8 cellular contexts compared by ENCODE assay signal in genomic region chr14:103520657-103521437, GRCh38. TPM values are rescaled to one million over a fixed set of nuclear protein-coding genes. Genes with fewer than 3 reads are reported as not detected.
A peak's percentile ranks its signal among the peaks of the same experiment; 100 is the strongest.
DNase-seq lines count a peak whose midpoint lies in the region; ATAC-seq, FAIRE-seq and TF ChIP-seq lines count a peak whose summit lies in the region.

No MANE protein-coding gene starts in this region.

- H3K9ac ChIP-seq in endothelial cell of umbilical vein (replicated peaks; ENCODE audit: extremely low read depth, insufficient read depth, low read length) = no peak overlapping the region

- peaks cover 5% of the 10 kb centered on the region for H3K27me3 Mint-ChIP-seq in CD8-positive, alpha-beta T cell (ENCODE audit: low read depth)
- peaks cover 13% of the 10 kb centered on the region for H3K27me3 Mint-ChIP-seq in HFFc6 (ENCODE audit: insufficient read depth)
- H3K27me3 Mint-ChIP-seq in activated CD8-positive, alpha-beta memory T cell treated with anti-CD3 and anti-CD28 coated beads, Interleukin-2, amount 10 ng/mL, durations not matched to agents 7 days and 5 days = peaks cover 21% of the 10 kb centered on the region

- no peaks in the 10 kb centered on the region for H4K20me1 ChIP-seq in endothelial cell of umbilical vein (replicated peaks; ENCODE audit: control insufficient read depth, extremely low read depth, insufficient read depth, low read length)

- intact Hi-C loops in CD8-positive, alpha-beta T cell (cut with DNase I, micrococcal nuclease) = loop anchor here (1.0 to 10.0 kb wide), 2 partner anchors 186 to 194 kb away; partner anchors contain the start of genes EIF5 (in 1 of the 2), XRCC3 (in 1 of the 2) and ZFYVE21 (in 1 of the 2)
- intact Hi-C loops in endothelial cell of umbilical vein (cut with micrococcal nuclease) = no loop called here

- peaks cover 5% of the 10 kb centered on the region for H3K27me3 ChIP-seq in CD8-positive, alpha-beta T cell (ENCODE audit: insufficient read depth, low read length)
- H3K27me3 ChIP-seq in endothelial cell of umbilical vein (ENCODE audit: control insufficient read depth in 2 of 2, insufficient read depth in 2 of 2, low read length in 2 of 2) = peaks cover 19 to 34% of the 10 kb centered on the region in 2 experiments

- no peak overlapping the region for H3K27ac ChIP-seq in CD8-positive, alpha-beta T cell (ENCODE audit: low read depth, low read length)
- no peak overlapping the region for H3K27ac ChIP-seq in endothelial cell of umbilical vein (ENCODE audit: insufficient read depth, low read depth, low read length)

- CTCF ChIA-PET in CD8-positive, alpha-beta T cell (lab: Charles Lee) = interaction anchor here (0.8 to 7.1 kb wide), 6 partner anchors 10 to 28 kb away, joined by 3 to 104 read pairs (median 4); partner anchors contain the start of gene TRMT61A
- CTCF ChIA-PET in activated CD8-positive, alpha-beta memory T cell treated with anti-CD3 and anti-CD28 coated beads, Interleukin-2, amount 10 ng/mL, durations not matched to agents 7 days and 5 days (lab: Charles Lee) = interaction anchor here (0.6 to 6.3 kb wide), 14 partner anchors 8 to 195 kb away, joined by 3 to 79 read pairs (median 3); partner anchors contain the start of genes TRMT61A and ZFYVE21
- CTCF ChIA-PET in endothelial cell of umbilical vein (lab: Charles Lee) = interaction anchor here (1.1 to 8.0 kb wide), 5 partner anchors 10 to 26 kb away, joined by 3 to 209 read pairs (median 4); no protein-coding TSS in a partner anchor

- no peaks in the 10 kb centered on the region for H3K9me3 Mint-ChIP-seq in CD8-positive, alpha-beta T cell
- no peaks in the 10 kb centered on the region for H3K9me3 Mint-ChIP-seq in HFFc6
- H3K9me3 Mint-ChIP-seq in activated CD8-positive, alpha-beta memory T cell treated with anti-CD3 and anti-CD28 coated beads, Interleukin-2, amount 10 ng/mL, durations not matched to agents 7 days and 5 days (ENCODE audit: low read depth) = no peaks in the 10 kb centered on the region

- no peak for TF ChIP-seq POLR2A in endothelial cell of umbilical vein (IDR thresholded peaks at IDR 0.05; ENCODE audit: low read depth, low read length)

- H3K9me3 ChIP-seq in CD8-positive, alpha-beta T cell (ENCODE audit: low read length) = no peaks in the 10 kb centered on the region
- no peaks in the 10 kb centered on the region for H3K9me3 ChIP-seq in endothelial cell of umbilical vein (replicated peaks; ENCODE audit: control insufficient read depth, insufficient read depth, low read length)

- TF ChIP-seq CTCF in CD8-positive, alpha-beta T cell (IDR thresholded peaks at IDR 0.05) = peak; percentile 57
- TF ChIP-seq CTCF in HFFc6 (IDR thresholded peaks at IDR 0.05) (peak; percentile 68), endothelial cell of umbilical vein (IDR thresholded peaks at IDR 0.05; ENCODE audit: extremely low read depth in 1 of 2, insufficient read depth in 1 of 2, low read depth in 1 of 2, low read length in 2 of 2) (peak; percentile 36 to 70)

- dilution Hi-C loops in endothelial cell of umbilical vein (cut with MboI; ENCODE audit: extremely low pct_ligation_motif_present, low sequenced_read_pairs) = no loop called here

- H3K79me2 ChIP-seq in endothelial cell of umbilical vein (ENCODE audit: control insufficient read depth, insufficient read depth, low read length) = no peaks in the 10 kb centered on the region

- ATAC-seq in CD8-positive, alpha-beta T cell = peak; percentile 79
- peak; percentile 68 for ATAC-seq in activated CD8-positive, alpha-beta memory T cell treated with anti-CD3 and anti-CD28 coated beads, Interleukin-2, amount 10 ng/mL, durations not matched to agents 7 days and 5 days
- ATAC-seq in HG02840 (IDR thresholded peaks at IDR 0.05; ENCODE audit: low FRiP score, unreplicated experiment) = no peak

- H3K4me1 Mint-ChIP-seq in CD8-positive, alpha-beta T cell (ENCODE audit: low read depth) = peaks cover 10% of the 10 kb centered on the region
- H3K4me1 Mint-ChIP-seq in HFFc6 (ENCODE audit: low read depth) = peaks cover 27% of the 10 kb centered on the region
- peaks cover 9% of the 10 kb centered on the region for H3K4me1 Mint-ChIP-seq in activated CD8-positive, alpha-beta memory T cell treated with anti-CD3 and anti-CD28 coated beads, Interleukin-2, amount 10 ng/mL, durations not matched to agents 7 days and 5 days

- no peaks in the 10 kb centered on the region for H3K9me1 ChIP-seq in endothelial cell of umbilical vein (replicated peaks; ENCODE audit: control insufficient read depth, extremely low read depth, insufficient read depth, low read length)

- H3K4me2 ChIP-seq in endothelial cell of umbilical vein (ENCODE audit: insufficient read depth, low read length) = peak overlapping the region; percentile 32

- peak overlapping the region; percentile 57 for H3K4me3 ChIP-seq in CD8-positive, alpha-beta T cell (ENCODE audit: low read depth, low read length)
- peak overlapping the region in 1 of 3 experiments; percentile 35 for H3K4me3 ChIP-seq in endothelial cell of umbilical vein (replicated peaks in 1 of 3; ENCODE audit: insufficient read depth in 1 of 3, low read depth in 1 of 3, low read length in 3 of 3)

- peak overlapping the region; percentile 27 for H2AFZ ChIP-seq in endothelial cell of umbilical vein (ENCODE audit: low read depth, low read length)

- no peak overlapping the region for H3K27ac Mint-ChIP-seq in CD8-positive, alpha-beta T cell
- H3K27ac Mint-ChIP-seq in HFFc6 = no peak overlapping the region
- no peak overlapping the region for H3K27ac Mint-ChIP-seq in activated CD8-positive, alpha-beta memory T cell treated with anti-CD3 and anti-CD28 coated beads, Interleukin-2, amount 10 ng/mL, durations not matched to agents 7 days and 5 days

- POLR2A ChIA-PET in CD8-positive, alpha-beta T cell (lab: Charles Lee) = interaction anchor here (0.6 to 1.5 kb wide), 3 partner anchors 10 to 136 kb away, joined by 3 to 5 read pairs (median 4); partner anchors contain the start of genes BAG5 and MARK3
- POLR2A ChIA-PET in endothelial cell of umbilical vein (lab: Charles Lee) = no interaction called here

- FAIRE-seq in endothelial cell of umbilical vein (lab: Jason Lieb, UNC) = no peak

- peaks cover 24% of the 10 kb centered on the region for H3K4me1 ChIP-seq in CD8-positive, alpha-beta T cell (ENCODE audit: insufficient read depth, low read length)
- H3K4me1 ChIP-seq in endothelial cell of umbilical vein (ENCODE audit: control insufficient read depth, extremely low read depth, insufficient read depth, low read length) = peaks cover 14% of the 10 kb centered on the region

- peak; percentile 34 to 75 (median 68) for DNase-seq in CD8-positive, alpha-beta T cell
- DNase-seq in HFFc6 (no peak), NCI-H748 (lab: John Stamatoyannopoulos, UW; ENCODE audit: unreplicated experiment) (peak; percentile 91), endothelial cell of umbilical vein (ENCODE audit: low read depth, low spot score) (peak; percentile 49), midbrain (lab: John Stamatoyannopoulos, UW) (peak; percentile 81)
- peak; percentile 72 for DNase-seq in activated CD8-positive, alpha-beta memory T cell treated with anti-CD3 and anti-CD28 coated beads, Interleukin-2, amount 10 ng/mL, durations not matched to agents 7 days and 5 days
- peak; percentile 21 to 38 for DNase-seq in stimulated activated CD8-positive, alpha-beta memory T cell treated with anti-CD3 and anti-CD28 coated beads, Interleukin-7, amount 100 ng/mL, for 1 hour (ENCODE audit: low read depth in 2 of 2)

- H3K36me3 ChIP-seq in CD8-positive, alpha-beta T cell (ENCODE audit: insufficient read depth, low read length) = no peaks in the 10 kb centered on the region
- H3K36me3 ChIP-seq in endothelial cell of umbilical vein (ENCODE audit: control insufficient read depth in 2 of 2, extremely low read depth in 1 of 2, insufficient read depth in 2 of 2, low read length in 2 of 2) = no peaks in the 10 kb centered on the region

- peak overlapping the region; percentile 71 for H3K4me3 Mint-ChIP-seq in CD8-positive, alpha-beta T cell
- peak overlapping the region; percentile 32; the same call in 1 of the 2 replicates for H3K4me3 Mint-ChIP-seq in HFFc6
- peak overlapping the region; percentile 42 for H3K4me3 Mint-ChIP-seq in activated CD8-positive, alpha-beta memory T cell treated with anti-CD3 and anti-CD28 coated beads, Interleukin-2, amount 10 ng/mL, durations not matched to agents 7 days and 5 days

- no peaks in the 10 kb centered on the region for H3K36me3 Mint-ChIP-seq in CD8-positive, alpha-beta T cell
- no peaks in the 10 kb centered on the region for H3K36me3 Mint-ChIP-seq in HFFc6 (ENCODE audit: low read depth)
- no peaks in the 10 kb centered on the region for H3K36me3 Mint-ChIP-seq in activated CD8-positive, alpha-beta memory T cell treated with anti-CD3 and anti-CD28 coated beads, Interleukin-2, amount 10 ng/mL, durations not matched to agents 7 days and 5 days

- no TSS peak for BruUV-seq in endothelial cell of umbilical vein (replicated peaks; lab: Mats Ljungman, UMichigan)

RNA-seq across cellular contexts. Expression of gene CKB, which starts 1.8 kb away (rescaled TPM):
- total RNA-seq in CD8-positive, alpha-beta T cell = 1 to 10 TPM; 6.5 TPM
- 10 to 100 TPM; 16.6 to 31.3 (median 19.4) TPM for total RNA-seq in HFFc6 (2021; fragmentation: NEBNext Ultra II Directional; extraction: Animal tissue kit (Norgen Biotek cat#: 25700))
- total RNA-seq in activated CD8-positive, alpha-beta memory T cell treated with anti-CD3 and anti-CD28 coated beads, Interleukin-2, amount 10 ng/mL, durations not matched to agents 7 days and 5 days = 1 to 10 TPM; 1.2 to 6.1 TPM
- 2.4 and 4.0 TPM in 2 replicates for total RNA-seq in endothelial cell of umbilical vein
- 6.9 and 10.0 TPM in 2 replicates for polyA plus RNA-seq in endothelial cell of umbilical vein
- 2.9 and 5.9 TPM in 2 replicates for polyA plus RNA-seq in endothelial cell of umbilical vein (2011; cell fraction: cytosol; rRNA removed)
- polyA plus RNA-seq in endothelial cell of umbilical vein (2011; cell fraction: nucleus; rRNA removed) = 4.0 and 4.7 TPM in 2 replicates
- polyA plus RNA-seq in endothelial cell of umbilical vein (2012) = 0.64 and 2.2 TPM in 2 replicates
- polyA minus RNA-seq in endothelial cell of umbilical vein = 3.2 and 8.8 TPM in 2 replicates
- polyA minus RNA-seq in endothelial cell of umbilical vein (2011; cell fraction: cytosol; rRNA and poly(A)+ RNA removed) = 326 TPM
- polyA minus RNA-seq in endothelial cell of umbilical vein (2011; cell fraction: nucleus; rRNA and poly(A)+ RNA removed) = 1.7 TPM in 1 of 2 replicates, not detected in the other

RNA-seq across cellular contexts. Expression of gene TRMT61A, which starts 8.1 kb away (rescaled TPM):
- 10 to 100 TPM; 10.9 to 11.6 TPM for total RNA-seq in CD8-positive, alpha-beta T cell
- total RNA-seq in HFFc6 (2021; fragmentation: NEBNext Ultra II Directional; extraction: Animal tissue kit (Norgen Biotek cat#: 25700)) = 10 to 100 TPM; 12.0 to 14.9 (median 13.4) TPM
- total RNA-seq in activated CD8-positive, alpha-beta memory T cell treated with anti-CD3 and anti-CD28 coated beads, Interleukin-2, amount 10 ng/mL, durations not matched to agents 7 days and 5 days = 1 to 10 TPM; 7.3 to 9.6 TPM
- 6.8 and 7.5 TPM in 2 replicates for total RNA-seq in endothelial cell of umbilical vein
- 10.6 and 12.8 TPM in 2 replicates for polyA plus RNA-seq in endothelial cell of umbilical vein
- 7.0 and 8.8 TPM in 2 replicates for polyA plus RNA-seq in endothelial cell of umbilical vein (2011; cell fraction: cytosol; rRNA removed)
- polyA plus RNA-seq in endothelial cell of umbilical vein (2011; cell fraction: nucleus; rRNA removed) = 7.8 and 8.0 TPM in 2 replicates
- 4.5 and 5.2 TPM in 2 replicates for polyA plus RNA-seq in endothelial cell of umbilical vein (2012)
- 3.7 and 4.7 TPM in 2 replicates for polyA minus RNA-seq in endothelial cell of umbilical vein
- polyA minus RNA-seq in endothelial cell of umbilical vein (2011; cell fraction: cytosol; rRNA and poly(A)+ RNA removed) = 9.5 TPM
- polyA minus RNA-seq in endothelial cell of umbilical vein (2011; cell fraction: nucleus; rRNA and poly(A)+ RNA removed) = 4.4 and 8.8 TPM in 2 replicates

RNA-seq across cellular contexts. Expression of gene BAG5, which starts 41.6 kb away (rescaled TPM):
- total RNA-seq in CD8-positive, alpha-beta T cell = 10 to 100 TPM; 46.2 to 46.3 TPM
- 10 to 100 TPM; 22.6 to 25.8 (median 23.6) TPM for total RNA-seq in HFFc6 (2021; fragmentation: NEBNext Ultra II Directional; extraction: Animal tissue kit (Norgen Biotek cat#: 25700))
- 10 to 100 TPM; 29.9 to 32.3 TPM for total RNA-seq in activated CD8-positive, alpha-beta memory T cell treated with anti-CD3 and anti-CD28 coated beads, Interleukin-2, amount 10 ng/mL, durations not matched to agents 7 days and 5 days
- total RNA-seq in endothelial cell of umbilical vein = 28.4 and 32.5 TPM in 2 replicates
- 5.0 and 6.3 TPM in 2 replicates for polyA plus RNA-seq in endothelial cell of umbilical vein
- polyA plus RNA-seq in endothelial cell of umbilical vein (2011; cell fraction: cytosol; rRNA removed) = 7.7 and 8.4 TPM in 2 replicates
- polyA plus RNA-seq in endothelial cell of umbilical vein (2011; cell fraction: nucleus; rRNA removed) = 5.6 and 7.3 TPM in 2 replicates
- 16.4 and 20.2 TPM in 2 replicates for polyA plus RNA-seq in endothelial cell of umbilical vein (2012)
- polyA minus RNA-seq in endothelial cell of umbilical vein = 11.0 and 11.5 TPM in 2 replicates
- 15.8 TPM for polyA minus RNA-seq in endothelial cell of umbilical vein (2011; cell fraction: cytosol; rRNA and poly(A)+ RNA removed)
- polyA minus RNA-seq in endothelial cell of umbilical vein (2011; cell fraction: nucleus; rRNA and poly(A)+ RNA removed) = 7.9 and 9.9 TPM in 2 replicates

RNA-seq across cellular contexts. Expression of gene COA8, which starts 41.9 kb away (rescaled TPM):
- 10 to 100 TPM; 11.6 to 13.4 TPM for total RNA-seq in CD8-positive, alpha-beta T cell
- total RNA-seq in HFFc6 (2021; fragmentation: NEBNext Ultra II Directional; extraction: Animal tissue kit (Norgen Biotek cat#: 25700)) = 10 to 100 TPM; 38.7 to 54.8 (median 46.9) TPM
- 10 to 100 TPM; 29.1 to 33.5 TPM for total RNA-seq in activated CD8-positive, alpha-beta memory T cell treated with anti-CD3 and anti-CD28 coated beads, Interleukin-2, amount 10 ng/mL, durations not matched to agents 7 days and 5 days
- 46.4 and 52.6 TPM in 2 replicates for total RNA-seq in endothelial cell of umbilical vein
- polyA plus RNA-seq in endothelial cell of umbilical vein = 9.6 and 19.1 TPM in 2 replicates
- polyA plus RNA-seq in endothelial cell of umbilical vein (2011; cell fraction: cytosol; rRNA removed) = 23.1 and 23.2 TPM in 2 replicates
- polyA plus RNA-seq in endothelial cell of umbilical vein (2011; cell fraction: nucleus; rRNA removed) = 9.7 and 10.5 TPM in 2 replicates
- polyA plus RNA-seq in endothelial cell of umbilical vein (2012) = 40.7 and 47.2 TPM in 2 replicates
- 6.7 and 10.8 TPM in 2 replicates for polyA minus RNA-seq in endothelial cell of umbilical vein
- polyA minus RNA-seq in endothelial cell of umbilical vein (2011; cell fraction: cytosol; rRNA and poly(A)+ RNA removed) = 11.9 TPM
- polyA minus RNA-seq in endothelial cell of umbilical vein (2011; cell fraction: nucleus; rRNA and poly(A)+ RNA removed) = 26.0 and 27.2 TPM in 2 replicates
